ENCODE assay signal across 1 cellular context in genomic region chr19:1812426-1813196, GRCh38.
TF ChIP-seq lines count a peak whose summit lies in the region.

No MANE protein-coding gene starts in this region.

TF ChIP-seq in HEK293, 187 proteins besides CTCF, POLR2A, EP300 and RAD21 (continued from another document and continues in another):
- TF ChIP-seq ZNF266 (tag by site-specific recombination; IDR thresholded peaks at IDR 0.05; ENCODE audit: low read depth) (no peak), ZBTB49 (tag by site-specific recombination; IDR thresholded peaks at IDR 0.05; ENCODE audit: low read depth) (no peak), GLIS2 (tag by site-specific recombination; IDR thresholded peaks at IDR 0.05) (peak; percentile 64; the same call in 1 of the 2 replicates), ZNF510 (tag by site-specific recombination; IDR thresholded peaks at IDR 0.05; ENCODE audit: insufficient replicate concordance) (no peak), SETDB1 (IDR thresholded peaks at IDR 0.05; ENCODE audit: insufficient read length, low read length) (no peak), GLIS1 (tag by site-specific recombination; IDR thresholded peaks at IDR 0.05) (peak; percentile 95), ZBTB10 (tag by site-specific recombination; IDR thresholded peaks at IDR 0.05) (no peak; the same call in 1 of the 2 replicates), PATZ1 (tag by site-specific recombination; IDR thresholded peaks at IDR 0.05) (peak; percentile 82), ZSCAN18 (tag by site-specific recombination; IDR thresholded peaks at IDR 0.05) (no peak), ZNF768 (tag by site-specific recombination; IDR thresholded peaks at IDR 0.05) (no peak), ZNF146 (tag by site-specific recombination; IDR thresholded peaks at IDR 0.05) (no peak), ZNF354C (tag by site-specific recombination; IDR thresholded peaks at IDR 0.05; ENCODE audit: borderline replicate concordance, low read depth) (no peak), ZNF785 (tag by site-specific recombination; IDR thresholded peaks at IDR 0.05) (no peak), ZBTB7A (tag by site-specific recombination; IDR thresholded peaks at IDR 0.05; ENCODE audit: low read depth) (peak; percentile 81), ZNF202 (tag by site-specific recombination; IDR thresholded peaks at IDR 0.05; ENCODE audit: borderline replicate concordance) (no peak), ZXDB (tag by site-specific recombination; IDR thresholded peaks at IDR 0.05) (no peak; the same call in 1 of the 2 replicates), ZNF558 (tag by site-specific recombination; IDR thresholded peaks at IDR 0.05) (no peak), KLF8 (tag by site-specific recombination; IDR thresholded peaks at IDR 0.05) (peak; percentile 86), ZNF529 (tag by site-specific recombination; IDR thresholded peaks at IDR 0.05; ENCODE audit: insufficient replicate concordance) (no peak), ZNF311 (tag by site-specific recombination; IDR thresholded peaks at IDR 0.05; ENCODE audit: borderline replicate concordance) (no peak), ZNF514 (tag by site-specific recombination; IDR thresholded peaks at IDR 0.05) (no peak), KLF16 (tag by site-specific recombination; IDR thresholded peaks at IDR 0.05) (peak; percentile 59; the same call in 1 of the 2 replicates), ZNF610 (tag by site-specific recombination; IDR thresholded peaks at IDR 0.05; ENCODE audit: borderline replicate concordance) (peak; percentile 50; the same call in 1 of the 2 replicates), ZNF423 (tag by site-specific recombination; IDR thresholded peaks at IDR 0.05) (no peak; the same call in 1 of the 2 replicates), ZIC2 (tag by site-specific recombination; IDR thresholded peaks at IDR 0.05) (no peak), ZFP3 (tag by site-specific recombination; IDR thresholded peaks at IDR 0.05; ENCODE audit: low read depth) (no peak), ZEB2 (tag by site-specific recombination; IDR thresholded peaks at IDR 0.05) (peak; percentile 93), ZNF555 (tag by site-specific recombination; conservative IDR thresholded peaks at IDR 0.05) (no peak), ZNF692 (tag by site-specific recombination; IDR thresholded peaks at IDR 0.05) (peak; percentile 86), ZNF292 (tag by site-specific recombination; IDR thresholded peaks at IDR 0.05; ENCODE audit: borderline replicate concordance, low read depth) (no peak), REST (tag by site-specific recombination; IDR thresholded peaks at IDR 0.05) (no peak; the same call in 1 of the 2 replicates), ZNF211 (tag by site-specific recombination; IDR thresholded peaks at IDR 0.05; ENCODE audit: low read depth) (no peak), MEIS1 (CRISPR knock-in tag; IDR thresholded peaks at IDR 0.05; ENCODE audit: borderline replicate concordance) (no peak), ZNF639 (tag by site-specific recombination; IDR thresholded peaks at IDR 0.05) (peak; percentile 63; the same call in 1 of the 2 replicates), ELK4 (IDR thresholded peaks at IDR 0.05; ENCODE audit: borderline replicate concordance, low read depth, low read length) (no peak), BCL11B (tag by site-specific recombination; IDR thresholded peaks at IDR 0.05; ENCODE audit: low read depth) (peak; percentile 85), GLI4 (tag by site-specific recombination; IDR thresholded peaks at IDR 0.05) (no peak), SP2 (tag by site-specific recombination; IDR thresholded peaks at IDR 0.05) (peak; percentile 94), OSR2 (tag by site-specific recombination; IDR thresholded peaks at IDR 0.05) (no peak), ZNF366 (tag by site-specific recombination; conservative IDR thresholded peaks at IDR 0.05) (no peak), ZNF18 (tag by site-specific recombination; IDR thresholded peaks at IDR 0.05) (no peak), SCRT1 (tag by site-specific recombination; IDR thresholded peaks at IDR 0.05; ENCODE audit: borderline replicate concordance) (no peak; the same call in 1 of the 2 replicates), ZNF561 (tag by site-specific recombination; IDR thresholded peaks at IDR 0.05; ENCODE audit: borderline replicate concordance) (0 out of 2 replicates have a peak, but pooled peaks have one; percentile 36)
